ENCODE assay signal across 7 cellular contexts in genomic region chr12:9284724-9285123, GRCh38.
A peak's percentile ranks its signal among the peaks of the same experiment; 100 is the strongest.
DNase-seq lines count a peak whose midpoint lies in the region; ATAC-seq and TF ChIP-seq lines count a peak whose summit lies in the region.
"Not testable (repeated sequence)": the region's sequence is repeated elsewhere in the genome, so short reads cannot be mapped to it uniquely, and the experiment has no call there.

No MANE protein-coding gene starts in this region.

- H3K4me2 ChIP-seq in SK-N-SH: peak overlapping the region; percentile 76; the same call in 1 of the 2 replicates

- DNase-seq in GM12864 (ENCODE audit: low read depth); HL-60 (ENCODE audit: low read depth in 1 of 2, low spot score in 1 of 2); SK-N-SH; cardiac muscle cell (ENCODE audit: low read depth in 1 of 2, low spot score in 1 of 2): not testable (repeated sequence)

- H3K79me2 ChIP-seq in SK-N-SH (ENCODE audit: insufficient read depth): not testable (repeated sequence)

- not testable (repeated sequence) for H3K9me2 ChIP-seq in SK-N-SH

- H3K27ac ChIP-seq in HL-60 (replicated peaks): peak overlapping the region; percentile 56; the same call in 1 of the 2 replicates
- H3K27ac ChIP-seq in SK-N-SH (ENCODE audit: low read depth in 2 of 2, low read length in 1 of 2); cardiac muscle cell: not testable (repeated sequence)

- ATAC-seq in GM21737 (IDR thresholded peaks at IDR 0.05; ENCODE audit: unreplicated experiment): peak; percentile 4

- H3K27me3 ChIP-seq in HL-60 (ENCODE audit: insufficient read depth, poor library complexity, severe bottlenecking); SK-N-SH (ENCODE audit: insufficient read depth): not testable (repeated sequence)
- H3K27me3 ChIP-seq in cardiac muscle cell: peaks cover 14% of the 10 kb centered on the region

- H3K9me3 Mint-ChIP-seq in activated naive CD8-positive, alpha-beta T cell (ENCODE audit: low read depth); nephron: not testable (repeated sequence)

- H3K9ac ChIP-seq in SK-N-SH: not testable (repeated sequence)

- H3K4me1 Mint-ChIP-seq in activated naive CD8-positive, alpha-beta T cell (ENCODE audit: low read depth): not testable (repeated sequence)
- peaks cover 11% of the 10 kb centered on the region for H3K4me1 Mint-ChIP-seq in nephron

- not testable (repeated sequence) for H3F3A ChIP-seq in SK-N-SH (replicated peaks; ENCODE audit: insufficient read depth)

- H3K36me3 ChIP-seq in SK-N-SH (replicated peaks in 1 of 2; ENCODE audit: control insufficient read depth in 1 of 2, insufficient read depth in 2 of 2, low read length in 1 of 2); cardiac muscle cell: not testable (repeated sequence)

- not testable (repeated sequence) for H3K27ac Mint-ChIP-seq in activated naive CD8-positive, alpha-beta T cell
- peak overlapping the region; percentile 97 for H3K27ac Mint-ChIP-seq in nephron

- not testable (repeated sequence) for H3K4me1 ChIP-seq in SK-N-SH (ENCODE audit: control insufficient read depth in 1 of 2, insufficient read depth in 2 of 2, low read depth in 1 of 2, low read length in 1 of 2); cardiac muscle cell (ENCODE audit: low read depth)

- not testable (repeated sequence) for H3K36me3 Mint-ChIP-seq in activated naive CD8-positive, alpha-beta T cell; nephron (ENCODE audit: low read depth)

- H3K4me3 Mint-ChIP-seq in activated naive CD8-positive, alpha-beta T cell: peak overlapping the region; percentile 23
- peak overlapping the region; percentile 93 to 97 (median 94) for H3K4me3 Mint-ChIP-seq in nephron

- H4K20me1 ChIP-seq in SK-N-SH (ENCODE audit: insufficient read depth): not testable (repeated sequence)

- not testable (repeated sequence) for H3K9me3 ChIP-seq in SK-N-SH; cardiac muscle cell (ENCODE audit: low read depth)

- H3K4me3 ChIP-seq in GM12864 (ENCODE audit: low read depth, low read length): peak overlapping the region; percentile 62; the same call in 1 of the 2 replicates
- peak overlapping the region; percentile 50 for H3K4me3 ChIP-seq in HL-60 (replicated peaks; ENCODE audit: insufficient read depth, low read length)
- H3K4me3 ChIP-seq in SK-N-SH (ENCODE audit: low read depth in 2 of 2, low read length in 1 of 2): peak overlapping the region in 1 of 2 experiments; percentile 49; a peak in 1 of 4 replicates
- peak overlapping the region; percentile 59 for H3K4me3 ChIP-seq in cardiac muscle cell

- POLR2A ChIA-PET in SK-N-SH (lab: Yijun Ruan, JAX): not testable (repeated sequence)

- not testable (repeated sequence) for H3K27me3 Mint-ChIP-seq in activated naive CD8-positive, alpha-beta T cell; nephron (ENCODE audit: low read depth)

- TF ChIP-seq EP300 in SK-N-SH (IDR thresholded peaks at IDR 0.05; ENCODE audit: borderline replicate concordance in 1 of 2, low read depth in 1 of 2, low read length in 1 of 2): not testable (repeated sequence)

- TF ChIP-seq RAD21 in SK-N-SH (IDR thresholded peaks at IDR 0.05; ENCODE audit: low read length): not testable (repeated sequence)

- CTCF ChIA-PET in SK-N-SH (lab: Yijun Ruan, JAX): not testable (repeated sequence)

- not testable (repeated sequence) for TF ChIP-seq CTCF in GM12864 (IDR thresholded peaks at IDR 0.05; ENCODE audit: low read depth, low read length, missing control alignments); HL-60 (IDR thresholded peaks at IDR 0.05; ENCODE audit: insufficient read depth, low read length); SK-N-SH (IDR thresholded peaks at IDR 0.05); cardiac muscle cell (IDR thresholded peaks at IDR 0.05; ENCODE audit: low read depth, low read length); nephron (IDR thresholded peaks at IDR 0.05; ENCODE audit: unreplicated experiment in 3 of 3)

- 10% methylated on average over 3 of the region's 7 CpGs for WGBS in SK-N-SH (ENCODE audit: low lambda C conversion rate)

- H2AFZ ChIP-seq in SK-N-SH (ENCODE audit: low read depth): not testable (repeated sequence)
